ENCODE assay signal across 33 cellular contexts in genomic region chr12:3071710-3072109, GRCh38.
"Had no signal": no experiment of that assay in that cellular context is flagged by ENCODE, and none has a peak within 500 bp of the region (broad histone marks: within the 10 kb centered on the region; RNA-seq: fewer than 3 reads in every experiment).

No MANE protein-coding gene starts in this region.

- H3K9me3 ChIP-seq: ascending aorta, breast epithelium, colonic mucosa, esophagus squamous epithelium, gastroesophageal sphincter had no signal

- H3K36me3 Mint-ChIP-seq: activated naive CD4-positive, alpha-beta T cell treated with anti-CD3 and anti-CD28 coated beads, Interleukin-2, amount 10 ng/mL, durations not matched to agents 7 days and 5 days; activated naive CD4-positive, alpha-beta T cell treated with anti-CD3 and anti-CD28 coated beads, Interleukin-2, amount 50 U/mL, for 72 hours; activated naive CD8-positive, alpha-beta T cell treated with anti-CD3 and anti-CD28 coated beads, Interleukin-2, amount 10 ng/mL, durations not matched to agents 7 days and 5 days; brain had no signal

- H3K4me1 ChIP-seq: breast epithelium, colonic mucosa had no signal

- H3K4me1 Mint-ChIP-seq: activated naive CD8-positive, alpha-beta T cell treated with anti-CD3 and anti-CD28 coated beads, Interleukin-2, amount 10 ng/mL, durations not matched to agents 7 days and 5 days; T-helper 17 cell had no signal

- H3K4me3 Mint-ChIP-seq: activated CD4-positive, alpha-beta memory T cell treated with anti-CD3 and anti-CD28 coated beads, Interleukin-2, amount 10 ng/mL, durations not matched to agents 7 days and 5 days; activated CD4-positive, alpha-beta T cell treated with anti-CD3 and anti-CD28 coated beads, Interleukin-2, amount 10 ng/mL, durations not matched to agents 7 days and 5 days; activated naive CD4-positive, alpha-beta T cell treated with anti-CD3 and anti-CD28 coated beads, Interleukin-2, amount 10 ng/mL, durations not matched to agents 7 days and 5 days; activated naive CD8-positive, alpha-beta T cell treated with anti-CD3 and anti-CD28 coated beads, Interleukin-2, amount 10 ng/mL, durations not matched to agents 7 days and 5 days; activated T-cell treated with anti-CD3 and anti-CD28 coated beads, Interleukin-2, amount 50 U/mL, for 24 hours; activated T-cell treated with anti-CD3 and anti-CD28 coated beads, Interleukin-2, amount 50 U/mL, for 72 hours; brain; T-helper 17 cell; T-helper 2 cell treated with Interferon-gamma antibody and Interleukin-4, amounts not matched to agents 5 μg/mL and 100 μg/mL, for 36 hours had no signal

- H3K27ac Mint-ChIP-seq: activated CD4-positive, alpha-beta memory T cell treated with anti-CD3 and anti-CD28 coated beads, Interleukin-2, amount 10 ng/mL, durations not matched to agents 7 days and 5 days; activated CD4-positive, alpha-beta T cell treated with anti-CD3 and anti-CD28 coated beads, Interleukin-2, amount 10 ng/mL, durations not matched to agents 7 days and 5 days; activated naive CD4-positive, alpha-beta T cell treated with anti-CD3 and anti-CD28 coated beads, Interleukin-2, amount 10 ng/mL, durations not matched to agents 7 days and 5 days; activated naive CD4-positive, alpha-beta T cell treated with anti-CD3 and anti-CD28 coated beads, Interleukin-2, amount 50 U/mL, for 72 hours; activated naive CD8-positive, alpha-beta T cell treated with anti-CD3 and anti-CD28 coated beads, Interleukin-2, amount 10 ng/mL, durations not matched to agents 7 days and 5 days; activated T-cell treated with anti-CD3 and anti-CD28 coated beads, Interleukin-2, amount 50 U/mL, for 24 hours; activated T-cell treated with anti-CD3 and anti-CD28 coated beads, Interleukin-2, amount 50 U/mL, for 72 hours; brain; T-helper 17 cell; T-helper 2 cell treated with Interferon-gamma antibody and Interleukin-4, amounts not matched to agents 5 μg/mL and 100 μg/mL, for 36 hours had no signal

- ATAC-seq: activated naive CD4-positive, alpha-beta T cell treated with anti-CD3 and anti-CD28 coated beads, Interleukin-2, amount 50 U/mL, for 72 hours; activated T-cell treated with anti-CD3 and anti-CD28 coated beads, Interleukin-2, amount 50 U/mL, for 72 hours; gastroesophageal sphincter; T-helper 17 cell had no signal

- DNase-seq: activated CD4-positive, alpha-beta memory T cell treated with anti-CD3 and anti-CD28 coated beads, Interleukin-2, amount 10 ng/mL, durations not matched to agents 7 days and 5 days; activated CD4-positive, alpha-beta T cell treated with anti-CD3 and anti-CD28 coated beads for 1 hour; activated CD4-positive, alpha-beta T cell treated with anti-CD3 and anti-CD28 coated beads for 4 hours; activated CD4-positive, alpha-beta T cell treated with anti-CD3 and anti-CD28 coated beads, Interleukin-2, amount 10 ng/mL, durations not matched to agents 7 days and 5 days; activated CD4-positive, alpha-beta T cell treated with anti-CD3 and anti-CD28 coated beads, Interleukin-2, amount 50 U/mL, for 4 hours; activated CD4-positive, CD25-positive, alpha-beta regulatory T cell; activated CD8-positive, alpha-beta memory T cell treated with anti-CD3 and anti-CD28 coated beads, Interleukin-2, amount 50 U/mL, for 48 hours; activated gamma-delta T cell; activated naive CD4-positive, alpha-beta T cell; activated naive CD4-positive, alpha-beta T cell treated with anti-CD3 and anti-CD28 coated beads, Interleukin-2, amount 10 ng/mL, durations not matched to agents 7 days and 5 days; activated naive CD8-positive, alpha-beta T cell treated with anti-CD3 and anti-CD28 coated beads, Interleukin-2, amount 10 ng/mL, durations not matched to agents 7 days and 5 days; activated T-cell treated with anti-CD3 and anti-CD28 coated beads for 4 hours; activated T-cell treated with anti-CD3 and anti-CD28 coated beads, Interleukin-2, amount 50 U/mL, for 24 hours; activated T-cell treated with anti-CD3 and anti-CD28 coated beads, Interleukin-2, amount 50 U/mL, for 72 hours; central memory CD4-positive, alpha-beta T cell; cerebellar nuclear complex; colonic mucosa; effector CD8-positive, alpha-beta T cell; esophagus squamous epithelium; foreskin melanocyte; SW 1271; T-helper 1 cell; T-helper 17 cell had no signal

- H3K9me3 Mint-ChIP-seq: activated CD4-positive, alpha-beta memory T cell treated with anti-CD3 and anti-CD28 coated beads, Interleukin-2, amount 10 ng/mL, durations not matched to agents 7 days and 5 days; activated CD4-positive, alpha-beta T cell treated with anti-CD3 and anti-CD28 coated beads, Interleukin-2, amount 10 ng/mL, durations not matched to agents 7 days and 5 days; activated naive CD4-positive, alpha-beta T cell treated with anti-CD3 and anti-CD28 coated beads, Interleukin-2, amount 10 ng/mL, durations not matched to agents 7 days and 5 days; activated naive CD4-positive, alpha-beta T cell treated with anti-CD3 and anti-CD28 coated beads, Interleukin-2, amount 50 U/mL, for 72 hours; activated naive CD8-positive, alpha-beta T cell treated with anti-CD3 and anti-CD28 coated beads, Interleukin-2, amount 10 ng/mL, durations not matched to agents 7 days and 5 days; activated T-cell treated with anti-CD3 and anti-CD28 coated beads, Interleukin-2, amount 50 U/mL, for 24 hours; activated T-cell treated with anti-CD3 and anti-CD28 coated beads, Interleukin-2, amount 50 U/mL, for 72 hours; brain; T-helper 2 cell treated with Interferon-gamma antibody and Interleukin-4, amounts not matched to agents 5 μg/mL and 100 μg/mL, for 36 hours had no signal

- H3K27me3 ChIP-seq: ascending aorta, breast epithelium, cardiac muscle cell, colonic mucosa, esophagus squamous epithelium, gastroesophageal sphincter had no signal

- H3K4me3 ChIP-seq: ascending aorta, breast epithelium, cardiac muscle cell, colonic mucosa, esophagus squamous epithelium, gastroesophageal sphincter had no signal

- H3K27ac ChIP-seq: ascending aorta, breast epithelium, cardiac muscle cell, colonic mucosa, epithelial cell of prostate, esophagus squamous epithelium, gastroesophageal sphincter had no signal

- H3K36me3 ChIP-seq: ascending aorta, breast epithelium, cardiac muscle cell, colonic mucosa, esophagus squamous epithelium, gastroesophageal sphincter had no signal

- FAIRE-seq: endometrium, endothelial cell of umbilical vein had no signal
